7 cellular contexts compared by ENCODE assay signal in genomic region chr19:8308891-8309291, GRCh38. TPM values are rescaled to one million over a fixed set of nuclear protein-coding genes. Genes with fewer than 3 reads are reported as not detected.
A peak's percentile ranks its signal among the peaks of the same experiment; 100 is the strongest.
DNase-seq lines count a peak whose midpoint lies in the region; ATAC-seq and TF ChIP-seq lines count a peak whose summit lies in the region.

No MANE protein-coding gene starts in this region.

- H3K4me3 ChIP-seq in LNCaP clone FGC (ENCODE audit: low read depth, low read length) (peak overlapping the region; percentile 98), ascending aorta (peak overlapping the region; percentile 58 to 72), kidney epithelial cell (ENCODE audit: low read depth, low read length) (peak overlapping the region; percentile 50), subcutaneous abdominal adipose tissue (ENCODE audit: low read depth in 1 of 5, low read length in 5 of 5) (peak overlapping the region in 4 of 5 donors; percentile 61 to 81 (median 78))

- H3K27me3 ChIP-seq in ascending aorta: no peaks in the 10 kb centered on the region
- H3K27me3 ChIP-seq in kidney epithelial cell (ENCODE audit: control insufficient read depth, insufficient read depth, low read length): no peaks in the 10 kb centered on the region
- H3K27me3 ChIP-seq in subcutaneous abdominal adipose tissue (ENCODE audit: control insufficient read depth in 5 of 5, insufficient read depth in 4 of 5, low read length in 5 of 5): no peaks in the 10 kb centered on the region

- no peak for ATAC-seq in HG02884 (IDR thresholded peaks at IDR 0.05; ENCODE audit: unreplicated experiment)

- no peaks in the 10 kb centered on the region for H3K9me3 ChIP-seq in ascending aorta
- H3K9me3 ChIP-seq in subcutaneous abdominal adipose tissue (ENCODE audit: control insufficient read depth in 5 of 5, low read length in 5 of 5): no peaks in the 10 kb centered on the region

- TF ChIP-seq CTCF in LNCaP clone FGC (IDR thresholded peaks at IDR 0.05; ENCODE audit: control insufficient read depth, extremely low read depth, insufficient read depth): no peak
- TF ChIP-seq CTCF in ascending aorta (IDR thresholded peaks at IDR 0.05): no peak
- TF ChIP-seq CTCF in kidney epithelial cell (IDR thresholded peaks at IDR 0.05; ENCODE audit: insufficient read depth, low read length, poor library complexity, severe bottlenecking): no peak

- H3K36me3 ChIP-seq in ascending aorta: peaks cover 23 to 35% of the 10 kb centered on the region in 2 donors
- H3K36me3 ChIP-seq in kidney epithelial cell (ENCODE audit: control insufficient read depth, insufficient read depth, low read length): no peaks in the 10 kb centered on the region
- H3K36me3 ChIP-seq in subcutaneous abdominal adipose tissue (ENCODE audit: control insufficient read depth in 5 of 5, insufficient read depth in 5 of 5, low read length in 5 of 5): peaks cover 0 to 43% (median 32%) of the 10 kb centered on the region in 5 donors

- intact Hi-C loops in ascending aorta (cut with DNase I): loop anchor here (1.0 to 5.0 kb wide), 2 partner anchors 12 to 682 kb away; partner anchors contain the start of genes NDUFA7, PET100, RPS28 and XAB2

- H3K27ac ChIP-seq in ascending aorta: no peak overlapping the region
- peak overlapping the region; percentile 50 for H3K27ac ChIP-seq in subcutaneous abdominal adipose tissue (ENCODE audit: low read depth, low read length)
- H3K27ac ChIP-seq in caudate nucleus (ENCODE audit: low read depth, low read length): no peak overlapping the region

- peak overlapping the region in 2 of 5 donors; percentile 3 to 68 for H3K9ac ChIP-seq in subcutaneous abdominal adipose tissue (ENCODE audit: low read length in 5 of 5)

- peaks cover 4 to 11% of the 10 kb centered on the region in 2 donors for H3K4me1 ChIP-seq in ascending aorta
- H3K4me1 ChIP-seq in subcutaneous abdominal adipose tissue (ENCODE audit: control insufficient read depth in 5 of 5, insufficient read depth in 5 of 5, low read length in 5 of 5): peaks cover 11 to 64% (median 44%) of the 10 kb centered on the region in 5 donors

- DNase-seq in LNCaP clone FGC (ENCODE audit: low read depth) (no peak), ascending aorta (ENCODE audit: low spot score in 2 of 2) (peak in 1 of 2 donors; percentile 59), kidney epithelial cell (ENCODE audit: low read depth) (no peak), NCI-H226 (no peak), caudate nucleus (lab: John Stamatoyannopoulos, UW) (no peak)

RNA-seq across cellular contexts. Expression of gene CD320, which starts 0.7 kb away (rescaled TPM):
- total RNA-seq in ascending aorta (263 TPM), kidney epithelial cell (85.6 and 104 TPM in 2 replicates)

RNA-seq across cellular contexts. Expression of gene NDUFA7, which starts 12.3 kb away (rescaled TPM):
- total RNA-seq in ascending aorta: 11.8 TPM
- total RNA-seq in kidney epithelial cell: 49.8 and 61.4 TPM in 2 replicates

RNA-seq across cellular contexts. Expression of gene RPS28, which starts 12.4 kb away (rescaled TPM):
- 393 TPM for total RNA-seq in ascending aorta
- 298 and 330 TPM in 2 replicates for total RNA-seq in kidney epithelial cell

RNA-seq across cellular contexts. Expression of gene KANK3, which starts 34.2 kb away (rescaled TPM):
- 47.4 TPM for total RNA-seq in ascending aorta
- total RNA-seq in kidney epithelial cell: 3.7 and 8.1 TPM in 2 replicates

RNA-seq across cellular contexts. Expression of gene ANGPTL4, which starts 55.1 kb away (rescaled TPM):
- total RNA-seq in ascending aorta (161 TPM), kidney epithelial cell (22.4 and 31.4 TPM in 2 replicates)
